Comparison of ENCODE assay signal across 1 cellular context in the genomic region with DNA sequence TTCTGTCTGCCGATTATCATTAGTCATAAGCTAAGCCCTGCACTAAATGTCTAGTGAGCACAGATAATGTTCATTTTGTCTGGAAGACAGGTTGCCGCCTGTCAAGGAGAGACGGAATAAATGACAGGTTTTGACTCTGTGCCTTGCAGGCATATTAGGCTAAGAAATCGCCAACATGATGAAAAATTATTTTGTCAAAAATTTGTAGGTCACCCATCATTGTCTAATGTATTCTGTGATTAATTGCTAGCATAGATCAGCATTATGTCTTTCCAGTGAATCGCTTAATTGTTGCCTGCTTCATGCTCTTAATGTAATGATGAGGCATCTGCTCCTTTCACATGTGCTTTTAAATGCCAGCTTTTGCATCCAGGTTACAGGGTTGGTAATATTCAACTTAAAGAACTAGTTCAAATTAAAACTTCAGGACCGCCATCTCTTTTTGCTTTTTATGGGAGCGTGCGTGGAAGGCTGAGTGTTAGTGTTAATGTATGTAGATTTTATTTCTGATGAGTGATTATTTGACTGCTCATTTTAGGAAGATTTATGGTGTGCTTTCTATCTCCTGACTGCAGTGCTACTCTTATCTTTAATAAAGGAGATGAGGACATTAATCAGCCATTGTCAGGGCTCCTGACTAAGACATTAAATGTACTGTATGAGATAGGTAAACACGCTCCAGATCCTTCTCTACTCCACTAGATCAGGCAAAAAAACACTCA.
TF ChIP-seq lines count a peak whose summit lies in the region.

No MANE protein-coding gene starts in this region.

TF ChIP-seq in K562, 482 proteins besides CTCF, POLR2A, EP300 and RAD21 (continued from another document):
- no peak for TF ChIP-seq GABPB1 (CRISPR knock-in tag; IDR thresholded peaks at IDR 0.05)
- TF ChIP-seq FOSL1 (tag; conservative IDR thresholded peaks at IDR 0.05): no peak
- TF ChIP-seq, protein P1, sequence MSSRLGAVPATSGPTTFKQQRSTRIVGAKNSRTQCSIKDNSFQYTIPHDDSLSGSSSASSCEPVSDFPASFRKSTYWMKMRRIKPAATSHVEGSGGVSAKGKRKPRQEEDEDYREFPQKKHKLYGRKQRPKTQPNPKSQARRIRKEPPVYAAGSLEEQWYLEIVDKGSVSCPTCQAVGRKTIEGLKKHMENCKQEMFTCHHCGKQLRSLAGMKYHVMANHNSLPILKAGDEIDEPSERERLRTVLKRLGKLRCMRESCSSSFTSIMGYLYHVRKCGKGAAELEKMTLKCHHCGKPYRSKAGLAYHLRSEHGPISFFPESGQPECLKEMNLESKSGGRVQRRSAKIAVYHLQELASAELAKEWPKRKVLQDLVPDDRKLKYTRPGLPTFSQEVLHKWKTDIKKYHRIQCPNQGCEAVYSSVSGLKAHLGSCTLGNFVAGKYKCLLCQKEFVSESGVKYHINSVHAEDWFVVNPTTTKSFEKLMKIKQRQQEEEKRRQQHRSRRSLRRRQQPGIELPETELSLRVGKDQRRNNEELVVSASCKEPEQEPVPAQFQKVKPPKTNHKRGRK (tag; IDR thresholded peaks at IDR 0.05): no peak
- no peak for TF ChIP-seq ZSCAN32 (CRISPR knock-in tag; IDR thresholded peaks at IDR 0.05)
- TF ChIP-seq, protein P2, sequence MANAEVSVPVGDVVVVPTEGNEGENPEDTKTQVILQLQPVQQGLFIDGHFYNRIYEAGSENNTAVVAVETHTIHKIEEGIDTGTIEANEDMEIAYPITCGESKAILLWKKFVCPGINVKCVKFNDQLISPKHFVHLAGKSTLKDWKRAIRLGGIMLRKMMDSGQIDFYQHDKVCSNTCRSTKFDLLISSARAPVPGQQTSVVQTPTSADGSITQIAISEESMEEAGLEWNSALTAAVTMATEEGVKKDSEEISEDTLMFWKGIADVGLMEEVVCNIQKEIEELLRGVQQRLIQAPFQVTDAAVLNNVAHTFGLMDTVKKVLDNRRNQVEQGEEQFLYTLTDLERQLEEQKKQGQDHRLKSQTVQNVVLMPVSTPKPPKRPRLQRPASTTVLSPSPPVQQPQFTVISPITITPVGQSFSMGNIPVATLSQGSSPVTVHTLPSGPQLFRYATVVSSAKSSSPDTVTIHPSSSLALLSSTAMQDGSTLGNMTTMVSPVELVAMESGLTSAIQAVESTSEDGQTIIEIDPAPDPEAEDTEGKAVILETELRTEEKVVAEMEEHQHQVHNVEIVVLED (CRISPR knock-in tag; IDR thresholded peaks at IDR 0.05): no peak
- TF ChIP-seq U2AF1 (optimal IDR thresholded peaks at IDR 0.05; ENCODE audit: low read depth, low read length): no peak
- no peak for TF ChIP-seq NR3C1 (CRISPR knock-in tag; IDR thresholded peaks at IDR 0.05)
- TF ChIP-seq, protein P3, sequence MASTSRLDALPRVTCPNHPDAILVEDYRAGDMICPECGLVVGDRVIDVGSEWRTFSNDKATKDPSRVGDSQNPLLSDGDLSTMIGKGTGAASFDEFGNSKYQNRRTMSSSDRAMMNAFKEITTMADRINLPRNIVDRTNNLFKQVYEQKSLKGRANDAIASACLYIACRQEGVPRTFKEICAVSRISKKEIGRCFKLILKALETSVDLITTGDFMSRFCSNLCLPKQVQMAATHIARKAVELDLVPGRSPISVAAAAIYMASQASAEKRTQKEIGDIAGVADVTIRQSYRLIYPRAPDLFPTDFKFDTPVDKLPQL (IDR thresholded peaks at IDR 0.05; ENCODE audit: extremely low read depth, insufficient read length): no peak
